ENCODE assay signal across 1 cellular context in the genomic region with DNA sequence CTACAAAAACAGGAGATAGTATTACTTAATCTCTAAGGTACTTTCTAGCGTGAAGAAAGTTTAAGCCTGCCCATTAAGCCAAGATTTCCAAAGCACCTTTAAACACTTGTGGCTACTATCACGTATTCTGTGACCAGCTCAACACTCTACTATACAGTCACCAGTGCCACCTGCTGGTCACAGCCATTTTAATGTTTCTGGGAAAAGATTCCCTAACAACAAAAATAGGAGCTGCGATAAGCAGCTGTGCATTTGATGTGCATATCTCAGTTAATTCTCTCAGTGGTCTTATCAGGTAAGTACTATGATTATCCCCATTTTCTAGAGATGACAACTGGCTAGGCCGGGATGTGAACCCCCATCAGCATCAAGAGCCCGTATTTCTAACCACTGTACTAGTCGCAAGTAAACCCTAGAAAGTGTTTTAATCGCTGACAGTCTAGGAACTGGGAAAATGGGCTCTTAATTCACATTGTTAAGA.
A peak's percentile ranks its signal among the peaks of the same experiment; 100 is the strongest.
TF ChIP-seq lines count a peak whose summit lies in the region.

No MANE protein-coding gene starts in this region.

TF ChIP-seq in HEK293, 187 proteins besides CTCF, POLR2A, EP300 and RAD21 (continued from another document):
- TF ChIP-seq PRDM2 (tag by site-specific recombination; IDR thresholded peaks at IDR 0.05; ENCODE audit: borderline replicate concordance): no peak
- TF ChIP-seq, protein P1, sequence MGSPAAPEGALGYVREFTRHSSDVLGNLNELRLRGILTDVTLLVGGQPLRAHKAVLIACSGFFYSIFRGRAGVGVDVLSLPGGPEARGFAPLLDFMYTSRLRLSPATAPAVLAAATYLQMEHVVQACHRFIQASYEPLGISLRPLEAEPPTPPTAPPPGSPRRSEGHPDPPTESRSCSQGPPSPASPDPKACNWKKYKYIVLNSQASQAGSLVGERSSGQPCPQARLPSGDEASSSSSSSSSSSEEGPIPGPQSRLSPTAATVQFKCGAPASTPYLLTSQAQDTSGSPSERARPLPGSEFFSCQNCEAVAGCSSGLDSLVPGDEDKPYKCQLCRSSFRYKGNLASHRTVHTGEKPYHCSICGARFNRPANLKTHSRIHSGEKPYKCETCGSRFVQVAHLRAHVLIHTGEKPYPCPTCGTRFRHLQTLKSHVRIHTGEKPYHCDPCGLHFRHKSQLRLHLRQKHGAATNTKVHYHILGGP (tag by site-specific recombination; IDR thresholded peaks at IDR 0.05): 0 out of 2 replicates have a peak, but pooled peaks have one; percentile 32
- peak; percentile 85 for TF ChIP-seq ZNF664 (tag by site-specific recombination; IDR thresholded peaks at IDR 0.05)
- TF ChIP-seq SCRT1 (tag by site-specific recombination; IDR thresholded peaks at IDR 0.05; ENCODE audit: borderline replicate concordance): peak; percentile 77
- no peak for TF ChIP-seq ZIC2 (tag by site-specific recombination; IDR thresholded peaks at IDR 0.05)
- TF ChIP-seq YY2 (tag by site-specific recombination; IDR thresholded peaks at IDR 0.05): no peak
- TF ChIP-seq ZNF10 (tag by site-specific recombination; IDR thresholded peaks at IDR 0.05): no peak
- TF ChIP-seq, protein P2, sequence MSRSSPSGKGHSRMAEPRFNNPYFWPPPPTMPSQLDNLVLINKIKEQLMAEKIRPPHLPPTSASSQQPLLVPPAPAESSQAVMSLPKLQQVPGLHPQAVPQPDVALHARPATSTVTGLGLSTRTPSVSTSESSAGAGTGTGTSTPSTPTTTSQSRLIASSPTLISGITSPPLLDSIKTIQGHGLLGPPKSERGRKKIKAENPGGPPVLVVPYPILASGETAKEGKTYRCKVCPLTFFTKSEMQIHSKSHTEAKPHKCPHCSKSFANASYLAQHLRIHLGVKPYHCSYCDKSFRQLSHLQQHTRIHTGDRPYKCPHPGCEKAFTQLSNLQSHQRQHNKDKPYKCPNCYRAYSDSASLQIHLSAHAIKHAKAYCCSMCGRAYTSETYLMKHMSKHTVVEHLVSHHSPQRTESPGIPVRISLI (tag by site-specific recombination; IDR thresholded peaks at IDR 0.05): no peak
- TF ChIP-seq, protein P3, sequence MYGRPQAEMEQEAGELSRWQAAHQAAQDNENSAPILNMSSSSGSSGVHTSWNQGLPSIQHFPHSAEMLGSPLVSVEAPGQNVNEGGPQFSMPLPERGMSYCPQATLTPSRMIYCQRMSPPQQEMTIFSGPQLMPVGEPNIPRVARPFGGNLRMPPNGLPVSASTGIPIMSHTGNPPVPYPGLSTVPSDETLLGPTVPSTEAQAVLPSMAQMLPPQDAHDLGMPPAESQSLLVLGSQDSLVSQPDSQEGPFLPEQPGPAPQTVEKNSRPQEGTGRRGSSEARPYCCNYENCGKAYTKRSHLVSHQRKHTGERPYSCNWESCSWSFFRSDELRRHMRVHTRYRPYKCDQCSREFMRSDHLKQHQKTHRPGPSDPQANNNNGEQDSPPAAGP (tag by site-specific recombination; IDR thresholded peaks at IDR 0.05): no peak
- peak; percentile 84 for TF ChIP-seq ZNF654 (tag by site-specific recombination; IDR thresholded peaks at IDR 0.05; ENCODE audit: low read depth)
- peak; percentile 68 for TF ChIP-seq IKZF3 (tag by site-specific recombination; IDR thresholded peaks at IDR 0.05)
- peak; percentile 19; the same call in 1 of the 2 replicates for TF ChIP-seq ZSCAN30 (tag by site-specific recombination; IDR thresholded peaks at IDR 0.05)
- TF ChIP-seq, protein P4, sequence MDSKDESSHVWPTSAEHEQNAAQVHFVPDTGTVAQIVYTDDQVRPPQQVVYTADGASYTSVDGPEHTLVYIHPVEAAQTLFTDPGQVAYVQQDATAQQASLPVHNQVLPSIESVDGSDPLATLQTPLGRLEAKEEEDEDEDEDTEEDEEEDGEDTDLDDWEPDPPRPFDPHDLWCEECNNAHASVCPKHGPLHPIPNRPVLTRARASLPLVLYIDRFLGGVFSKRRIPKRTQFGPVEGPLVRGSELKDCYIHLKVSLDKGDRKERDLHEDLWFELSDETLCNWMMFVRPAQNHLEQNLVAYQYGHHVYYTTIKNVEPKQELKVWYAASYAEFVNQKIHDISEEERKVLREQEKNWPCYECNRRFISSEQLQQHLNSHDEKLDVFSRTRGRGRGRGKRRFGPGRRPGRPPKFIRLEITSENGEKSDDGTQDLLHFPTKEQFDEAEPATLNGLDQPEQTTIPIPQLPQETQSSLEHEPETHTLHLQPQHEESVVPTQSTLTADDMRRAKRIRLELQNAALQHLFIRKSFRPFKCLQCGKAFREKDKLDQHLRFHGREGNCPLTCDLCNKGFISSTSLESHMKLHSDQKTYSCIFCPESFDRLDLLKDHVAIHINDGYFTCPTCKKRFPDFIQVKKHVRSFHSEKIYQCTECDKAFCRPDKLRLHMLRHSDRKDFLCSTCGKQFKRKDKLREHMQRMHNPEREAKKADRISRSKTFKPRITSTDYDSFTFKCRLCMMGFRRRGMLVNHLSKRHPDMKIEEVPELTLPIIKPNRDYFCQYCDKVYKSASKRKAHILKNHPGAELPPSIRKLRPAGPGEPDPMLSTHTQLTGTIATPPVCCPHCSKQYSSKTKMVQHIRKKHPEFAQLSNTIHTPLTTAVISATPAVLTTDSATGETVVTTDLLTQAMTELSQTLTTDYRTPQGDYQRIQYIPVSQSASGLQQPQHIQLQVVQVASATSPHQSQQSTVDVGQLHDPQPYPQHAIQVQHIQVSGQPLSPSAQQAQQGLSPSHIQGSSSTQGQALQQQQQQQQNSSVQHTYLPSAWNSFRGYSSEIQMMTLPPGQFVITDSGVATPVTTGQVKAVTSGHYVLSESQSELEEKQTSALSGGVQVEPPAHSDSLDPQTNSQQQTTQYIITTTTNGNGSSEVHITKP (tag by site-specific recombination; IDR thresholded peaks at IDR 0.05): no peak
- no peak for TF ChIP-seq SETDB1 (IDR thresholded peaks at IDR 0.05; ENCODE audit: insufficient read length, low read length)
- no peak for TF ChIP-seq REPIN1 (tag by site-specific recombination; IDR thresholded peaks at IDR 0.05; ENCODE audit: low read depth)
- no peak for TF ChIP-seq ZNF521 (tag by site-specific recombination; IDR thresholded peaks at IDR 0.05)
- no peak for TF ChIP-seq ZNF311 (tag by site-specific recombination; IDR thresholded peaks at IDR 0.05; ENCODE audit: borderline replicate concordance)
- TF ChIP-seq PRDM1 (tag by site-specific recombination; IDR thresholded peaks at IDR 0.05): peak; percentile 68
